ENCODE assay signal across 23 cellular contexts in genomic region chr16:86872126-86872525, GRCh38.
"Had no signal": no experiment of that assay in that cellular context is flagged by ENCODE, and none has a peak within 500 bp of the region (broad histone marks: within the 10 kb centered on the region; RNA-seq: fewer than 3 reads in every experiment).

No MANE protein-coding gene starts in this region.

- ATAC-seq: Panc1, PC-3, Right ventricle myocardium inferior, SK-N-SH treated with all-trans-retinoic acid at 6 μM for 48 hours had no signal

- H3K27me3 ChIP-seq: SJCRH30 had no signal

- H3K27ac ChIP-seq: RWPE1, SJCRH30 had no signal

- H3K36me3 ChIP-seq: MG63, SJCRH30 had no signal

- DNase-seq: Karpas-422, KG1, MG63, NCI-H1092, NCI-H1105 treated with DMSO at 0.1 percent for 48 hours, NCI-H1417 treated with DMSO at 0.1 percent for 48 hours, NCI-H187, NCI-H2029, NCI-H2081 treated with DMSO at 0.1 percent for 48 hours, NCI-H2171, NCI-H226, NCI-H446, NCI-H510A, NCI-H524 treated with DMSO at 0.1 percent for 48 hours, NCI-H69, NCI-H774, PC-3, SHP77 treated with DMSO at 0.1 percent for 48 hours, SJCRH30 had no signal

- H3K4me3 ChIP-seq: MG63, SJCRH30 had no signal

- H3K9me3 ChIP-seq: MG63, SJCRH30 had no signal
